ENCODE assay signal across 1 cellular context in genomic region chr12:21562859-21563258, GRCh38.
TF ChIP-seq lines count a peak whose summit lies in the region.

No MANE protein-coding gene starts in this region.

TF ChIP-seq in HepG2, 621 proteins besides CTCF, POLR2A, EP300 and RAD21 (continued from another document and continues in another):
- TF ChIP-seq ZNF503 (CRISPR knock-in tag; IDR thresholded peaks at IDR 0.05) (peak; percentile 29; the same call in 1 of the 2 replicates), ZNF333 (CRISPR knock-in tag; IDR thresholded peaks at IDR 0.05; ENCODE audit: borderline replicate concordance) (no peak), ZNF460 (CRISPR knock-in tag; IDR thresholded peaks at IDR 0.05; ENCODE audit: borderline replicate concordance) (no peak), MTF1 (CRISPR knock-in tag; IDR thresholded peaks at IDR 0.05) (no peak), E2F1 (CRISPR knock-in tag; IDR thresholded peaks at IDR 0.05) (no peak), IKZF1 (IDR thresholded peaks at IDR 0.05) (no peak), ZNF564 (CRISPR knock-in tag; IDR thresholded peaks at IDR 0.05) (no peak), TAF1 (CRISPR knock-in tag; IDR thresholded peaks at IDR 0.05) (no peak), ISL2 (CRISPR knock-in tag; IDR thresholded peaks at IDR 0.05) (peak; percentile 46; the same call in 1 of the 2 replicates), FOXM1 (CRISPR knock-in tag; IDR thresholded peaks at IDR 0.05) (no peak), JUNB (CRISPR knock-in tag; IDR thresholded peaks at IDR 0.05; ENCODE audit: borderline replicate concordance) (no peak), ZNF569 (CRISPR knock-in tag; IDR thresholded peaks at IDR 0.05; ENCODE audit: borderline replicate concordance) (no peak), MAFF (IDR thresholded peaks at IDR 0.05; ENCODE audit: low read depth, low read length) (no peak), ZNF558 (CRISPR knock-in tag; IDR thresholded peaks at IDR 0.05; ENCODE audit: borderline replicate concordance) (no peak), MXI1 (IDR thresholded peaks at IDR 0.05; ENCODE audit: borderline replicate concordance, low read depth, low read length) (no peak), REL (CRISPR knock-in tag; conservative IDR thresholded peaks at IDR 0.05) (no peak), ZSCAN25 (CRISPR knock-in tag; IDR thresholded peaks at IDR 0.05) (no peak), ZKSCAN5 (CRISPR knock-in tag; IDR thresholded peaks at IDR 0.05) (no peak), ATAD3A (CRISPR knock-in tag; IDR thresholded peaks at IDR 0.05) (no peak), ZNF160 (CRISPR knock-in tag; IDR thresholded peaks at IDR 0.05) (no peak), AHR (CRISPR knock-in tag; IDR thresholded peaks at IDR 0.05) (no peak), ZNF24 (IDR thresholded peaks at IDR 0.05) (0 out of 2 replicates have a peak, but pooled peaks have one; percentile 15), ZNF709 (CRISPR knock-in tag; IDR thresholded peaks at IDR 0.05) (no peak), HNF4A (CRISPR knock-in tag; IDR thresholded peaks at IDR 0.05) (peak; percentile 53), ZMYM3 (CRISPR knock-in tag; IDR thresholded peaks at IDR 0.05) (no peak), ZGPAT (CRISPR knock-in tag; IDR thresholded peaks at IDR 0.05) (peak; percentile 31; the same call in 1 of the 2 replicates), ZNF572 (CRISPR knock-in tag; IDR thresholded peaks at IDR 0.05) (no peak), KLF16 (CRISPR knock-in tag; IDR thresholded peaks at IDR 0.05) (0 out of 4 replicates have a peak, but pooled peaks of 1 of the 2 experiments have one; percentile 26), KDM6A (CRISPR knock-in tag; IDR thresholded peaks at IDR 0.05; ENCODE audit: low read depth) (peak; percentile 56; the same call in 1 of the 2 replicates), FOSL2 (CRISPR knock-in tag; IDR thresholded peaks at IDR 0.05) (peak; percentile 22; the same call in 1 of the 2 replicates), ZNF264 (CRISPR knock-in tag; IDR thresholded peaks at IDR 0.05) (no peak), ZNF776 (CRISPR knock-in tag; IDR thresholded peaks at IDR 0.05) (no peak), LBX2 (CRISPR knock-in tag; IDR thresholded peaks at IDR 0.05; ENCODE audit: borderline replicate concordance) (no peak), MAFG (CRISPR knock-in tag; IDR thresholded peaks at IDR 0.05) (no peak), YEATS2 (CRISPR knock-in tag; IDR thresholded peaks at IDR 0.05; ENCODE audit: borderline replicate concordance) (no peak), ZNF101 (CRISPR knock-in tag; IDR thresholded peaks at IDR 0.05; ENCODE audit: borderline replicate concordance, low read depth) (no peak), ZNF660 (CRISPR knock-in tag; IDR thresholded peaks at IDR 0.05; ENCODE audit: borderline replicate concordance, low read depth) (no peak), TCF7 (IDR thresholded peaks at IDR 0.05; ENCODE audit: low read depth) (peak; percentile 87), PHB2 (IDR thresholded peaks at IDR 0.05; ENCODE audit: partially characterized antibody) (no peak), HES4 (CRISPR knock-in tag; IDR thresholded peaks at IDR 0.05; ENCODE audit: borderline replicate concordance) (no peak), ZBTB21 (CRISPR knock-in tag; IDR thresholded peaks at IDR 0.05) (no peak), ZNF234 (CRISPR knock-in tag; conservative IDR thresholded peaks at IDR 0.05) (no peak)
- TF ChIP-seq, protein P1, sequence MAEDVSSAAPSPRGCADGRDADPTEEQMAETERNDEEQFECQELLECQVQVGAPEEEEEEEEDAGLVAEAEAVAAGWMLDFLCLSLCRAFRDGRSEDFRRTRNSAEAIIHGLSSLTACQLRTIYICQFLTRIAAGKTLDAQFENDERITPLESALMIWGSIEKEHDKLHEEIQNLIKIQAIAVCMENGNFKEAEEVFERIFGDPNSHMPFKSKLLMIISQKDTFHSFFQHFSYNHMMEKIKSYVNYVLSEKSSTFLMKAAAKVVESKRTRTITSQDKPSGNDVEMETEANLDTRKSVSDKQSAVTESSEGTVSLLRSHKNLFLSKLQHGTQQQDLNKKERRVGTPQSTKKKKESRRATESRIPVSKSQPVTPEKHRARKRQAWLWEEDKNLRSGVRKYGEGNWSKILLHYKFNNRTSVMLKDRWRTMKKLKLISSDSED (CRISPR knock-in tag; IDR thresholded peaks at IDR 0.05): no peak
- TF ChIP-seq, protein P2, sequence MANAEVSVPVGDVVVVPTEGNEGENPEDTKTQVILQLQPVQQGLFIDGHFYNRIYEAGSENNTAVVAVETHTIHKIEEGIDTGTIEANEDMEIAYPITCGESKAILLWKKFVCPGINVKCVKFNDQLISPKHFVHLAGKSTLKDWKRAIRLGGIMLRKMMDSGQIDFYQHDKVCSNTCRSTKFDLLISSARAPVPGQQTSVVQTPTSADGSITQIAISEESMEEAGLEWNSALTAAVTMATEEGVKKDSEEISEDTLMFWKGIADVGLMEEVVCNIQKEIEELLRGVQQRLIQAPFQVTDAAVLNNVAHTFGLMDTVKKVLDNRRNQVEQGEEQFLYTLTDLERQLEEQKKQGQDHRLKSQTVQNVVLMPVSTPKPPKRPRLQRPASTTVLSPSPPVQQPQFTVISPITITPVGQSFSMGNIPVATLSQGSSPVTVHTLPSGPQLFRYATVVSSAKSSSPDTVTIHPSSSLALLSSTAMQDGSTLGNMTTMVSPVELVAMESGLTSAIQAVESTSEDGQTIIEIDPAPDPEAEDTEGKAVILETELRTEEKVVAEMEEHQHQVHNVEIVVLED (CRISPR knock-in tag; IDR thresholded peaks at IDR 0.05; ENCODE audit: borderline replicate concordance): no peak
- TF ChIP-seq, protein P3, sequence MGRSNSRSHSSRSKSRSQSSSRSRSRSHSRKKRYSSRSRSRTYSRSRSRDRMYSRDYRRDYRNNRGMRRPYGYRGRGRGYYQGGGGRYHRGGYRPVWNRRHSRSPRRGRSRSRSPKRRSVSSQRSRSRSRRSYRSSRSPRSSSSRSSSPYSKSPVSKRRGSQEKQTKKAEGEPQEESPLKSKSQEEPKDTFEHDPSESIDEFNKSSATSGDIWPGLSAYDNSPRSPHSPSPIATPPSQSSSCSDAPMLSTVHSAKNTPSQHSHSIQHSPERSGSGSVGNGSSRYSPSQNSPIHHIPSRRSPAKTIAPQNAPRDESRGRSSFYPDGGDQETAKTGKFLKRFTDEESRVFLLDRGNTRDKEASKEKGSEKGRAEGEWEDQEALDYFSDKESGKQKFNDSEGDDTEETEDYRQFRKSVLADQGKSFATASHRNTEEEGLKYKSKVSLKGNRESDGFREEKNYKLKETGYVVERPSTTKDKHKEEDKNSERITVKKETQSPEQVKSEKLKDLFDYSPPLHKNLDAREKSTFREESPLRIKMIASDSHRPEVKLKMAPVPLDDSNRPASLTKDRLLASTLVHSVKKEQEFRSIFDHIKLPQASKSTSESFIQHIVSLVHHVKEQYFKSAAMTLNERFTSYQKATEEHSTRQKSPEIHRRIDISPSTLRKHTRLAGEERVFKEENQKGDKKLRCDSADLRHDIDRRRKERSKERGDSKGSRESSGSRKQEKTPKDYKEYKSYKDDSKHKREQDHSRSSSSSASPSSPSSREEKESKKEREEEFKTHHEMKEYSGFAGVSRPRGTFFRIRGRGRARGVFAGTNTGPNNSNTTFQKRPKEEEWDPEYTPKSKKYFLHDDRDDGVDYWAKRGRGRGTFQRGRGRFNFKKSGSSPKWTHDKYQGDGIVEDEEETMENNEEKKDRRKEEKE (IDR thresholded peaks at IDR 0.05): no peak
- TF ChIP-seq, protein P4, sequence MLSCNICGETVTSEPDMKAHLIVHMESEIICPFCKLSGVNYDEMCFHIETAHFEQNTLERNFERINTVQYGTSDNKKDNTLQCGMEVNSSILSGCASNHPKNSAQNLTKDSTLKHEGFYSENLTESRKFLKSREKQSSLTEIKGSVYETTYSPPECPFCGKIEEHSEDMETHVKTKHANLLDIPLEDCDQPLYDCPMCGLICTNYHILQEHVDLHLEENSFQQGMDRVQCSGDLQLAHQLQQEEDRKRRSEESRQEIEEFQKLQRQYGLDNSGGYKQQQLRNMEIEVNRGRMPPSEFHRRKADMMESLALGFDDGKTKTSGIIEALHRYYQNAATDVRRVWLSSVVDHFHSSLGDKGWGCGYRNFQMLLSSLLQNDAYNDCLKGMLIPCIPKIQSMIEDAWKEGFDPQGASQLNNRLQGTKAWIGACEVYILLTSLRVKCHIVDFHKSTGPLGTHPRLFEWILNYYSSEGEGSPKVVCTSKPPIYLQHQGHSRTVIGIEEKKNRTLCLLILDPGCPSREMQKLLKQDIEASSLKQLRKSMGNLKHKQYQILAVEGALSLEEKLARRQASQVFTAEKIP (CRISPR knock-in tag; IDR thresholded peaks at IDR 0.05; ENCODE audit: borderline replicate concordance): no peak
- TF ChIP-seq, protein P5, sequence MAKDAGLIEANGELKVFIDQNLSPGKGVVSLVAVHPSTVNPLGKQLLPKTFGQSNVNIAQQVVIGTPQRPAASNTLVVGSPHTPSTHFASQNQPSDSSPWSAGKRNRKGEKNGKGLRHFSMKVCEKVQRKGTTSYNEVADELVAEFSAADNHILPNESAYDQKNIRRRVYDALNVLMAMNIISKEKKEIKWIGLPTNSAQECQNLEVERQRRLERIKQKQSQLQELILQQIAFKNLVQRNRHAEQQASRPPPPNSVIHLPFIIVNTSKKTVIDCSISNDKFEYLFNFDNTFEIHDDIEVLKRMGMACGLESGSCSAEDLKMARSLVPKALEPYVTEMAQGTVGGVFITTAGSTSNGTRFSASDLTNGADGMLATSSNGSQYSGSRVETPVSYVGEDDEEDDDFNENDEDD (CRISPR knock-in tag; IDR thresholded peaks at IDR 0.05; ENCODE audit: borderline replicate concordance): no peak
- TF ChIP-seq, protein P6, sequence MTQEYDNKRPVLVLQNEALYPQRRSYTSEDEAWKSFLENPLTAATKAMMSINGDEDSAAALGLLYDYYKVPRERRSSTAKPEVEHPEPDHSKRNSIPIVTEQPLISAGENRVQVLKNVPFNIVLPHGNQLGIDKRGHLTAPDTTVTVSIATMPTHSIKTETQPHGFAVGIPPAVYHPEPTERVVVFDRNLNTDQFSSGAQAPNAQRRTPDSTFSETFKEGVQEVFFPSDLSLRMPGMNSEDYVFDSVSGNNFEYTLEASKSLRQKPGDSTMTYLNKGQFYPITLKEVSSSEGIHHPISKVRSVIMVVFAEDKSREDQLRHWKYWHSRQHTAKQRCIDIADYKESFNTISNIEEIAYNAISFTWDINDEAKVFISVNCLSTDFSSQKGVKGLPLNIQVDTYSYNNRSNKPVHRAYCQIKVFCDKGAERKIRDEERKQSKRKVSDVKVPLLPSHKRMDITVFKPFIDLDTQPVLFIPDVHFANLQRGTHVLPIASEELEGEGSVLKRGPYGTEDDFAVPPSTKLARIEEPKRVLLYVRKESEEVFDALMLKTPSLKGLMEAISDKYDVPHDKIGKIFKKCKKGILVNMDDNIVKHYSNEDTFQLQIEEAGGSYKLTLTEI (CRISPR knock-in tag; conservative IDR thresholded peaks at IDR 0.05): no peak
- TF ChIP-seq, protein P7, sequence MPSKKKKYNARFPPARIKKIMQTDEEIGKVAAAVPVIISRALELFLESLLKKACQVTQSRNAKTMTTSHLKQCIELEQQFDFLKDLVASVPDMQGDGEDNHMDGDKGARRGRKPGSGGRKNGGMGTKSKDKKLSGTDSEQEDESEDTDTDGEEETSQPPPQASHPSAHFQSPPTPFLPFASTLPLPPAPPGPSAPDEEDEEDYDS (CRISPR knock-in tag; IDR thresholded peaks at IDR 0.05): no peak
- TF ChIP-seq, protein P8, sequence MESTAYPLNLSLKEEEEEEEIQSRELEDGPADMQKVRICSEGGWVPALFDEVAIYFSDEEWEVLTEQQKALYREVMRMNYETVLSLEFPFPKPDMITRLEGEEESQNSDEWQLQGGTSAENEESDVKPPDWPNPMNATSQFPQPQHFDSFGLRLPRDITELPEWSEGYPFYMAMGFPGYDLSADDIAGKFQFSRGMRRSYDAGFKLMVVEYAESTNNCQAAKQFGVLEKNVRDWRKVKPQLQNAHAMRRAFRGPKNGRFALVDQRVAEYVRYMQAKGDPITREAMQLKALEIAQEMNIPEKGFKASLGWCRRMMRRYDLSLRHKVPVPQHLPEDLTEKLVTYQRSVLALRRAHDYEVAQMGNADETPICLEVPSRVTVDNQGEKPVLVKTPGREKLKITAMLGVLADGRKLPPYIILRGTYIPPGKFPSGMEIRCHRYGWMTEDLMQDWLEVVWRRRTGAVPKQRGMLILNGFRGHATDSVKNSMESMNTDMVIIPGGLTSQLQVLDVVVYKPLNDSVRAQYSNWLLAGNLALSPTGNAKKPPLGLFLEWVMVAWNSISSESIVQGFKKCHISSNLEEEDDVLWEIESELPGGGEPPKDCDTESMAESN (CRISPR knock-in tag; conservative IDR thresholded peaks at IDR 0.05): no peak
